ENCODE assay signal across 9 cellular contexts in genomic region chr18:49819768-49820662, GRCh38. TPM values are rescaled to one million over a fixed set of nuclear protein-coding genes. Genes with fewer than 3 reads are reported as not detected.
DNase-seq lines count a peak whose midpoint lies in the region; ATAC-seq and TF ChIP-seq lines count a peak whose summit lies in the region.
"Had no signal": no experiment of that assay in that cellular context is flagged by ENCODE, and none has a peak within 500 bp of the region (broad histone marks: within the 10 kb centered on the region; RNA-seq: fewer than 3 reads in every experiment).

No MANE protein-coding gene starts in this region.

- ATAC-seq in GM18511 (IDR thresholded peaks at IDR 0.05; ENCODE audit: unreplicated experiment) (peak; percentile 86), HG03342 (IDR thresholded peaks at IDR 0.05; ENCODE audit: unreplicated experiment) (peak; percentile 44), mucosa of descending colon (peak; percentile 45), foreskin keratinocyte (no peak), GM19328 (IDR thresholded peaks at IDR 0.05; ENCODE audit: unreplicated experiment) (no peak), HG03045 (IDR thresholded peaks at IDR 0.05; ENCODE audit: unreplicated experiment) (no peak)

- no peaks in the 10 kb centered on the region for H3K27me3 ChIP-seq in foreskin keratinocyte

- H3K9me3 Mint-ChIP-seq in activated CD4-positive, alpha-beta T cell treated with anti-CD3 and anti-CD28 coated beads, Interleukin-2, amount 10 ng/mL, durations not matched to agents 24 days and 14 days = no peaks in the 10 kb centered on the region
- H3K9me3 Mint-ChIP-seq: neural crest cell had no signal

- intact Hi-C loops in activated CD4-positive, alpha-beta T cell treated with anti-CD3 and anti-CD28 coated beads, Interleukin-2, amount 10 ng/mL, durations not matched to agents 24 days and 14 days (cut with micrococcal nuclease) = loop anchor here (1.0 kb wide), 1 partner anchor 8 kb away; no protein-coding TSS in a partner anchor
- intact Hi-C loops in mucosa of descending colon (cut with DNase I, micrococcal nuclease) = no loop called here

- peak overlapping the region; percentile 60 for H3K4me3 Mint-ChIP-seq in activated CD4-positive, alpha-beta T cell treated with anti-CD3 and anti-CD28 coated beads, Interleukin-2, amount 10 ng/mL, durations not matched to agents 24 days and 14 days
- H3K4me3 Mint-ChIP-seq: neural crest cell had no signal

- no peaks in the 10 kb centered on the region for H3K27me3 Mint-ChIP-seq in activated CD4-positive, alpha-beta T cell treated with anti-CD3 and anti-CD28 coated beads, Interleukin-2, amount 10 ng/mL, durations not matched to agents 24 days and 14 days

- H3K27ac Mint-ChIP-seq in activated CD4-positive, alpha-beta T cell treated with anti-CD3 and anti-CD28 coated beads, Interleukin-2, amount 10 ng/mL, durations not matched to agents 24 days and 14 days = peak overlapping the region; percentile 92

- no peaks in the 10 kb centered on the region for H3K9me3 ChIP-seq in mucosa of descending colon

- peaks cover 56% of the 10 kb centered on the region for H3K4me1 Mint-ChIP-seq in activated CD4-positive, alpha-beta T cell treated with anti-CD3 and anti-CD28 coated beads, Interleukin-2, amount 10 ng/mL, durations not matched to agents 24 days and 14 days

- H3K27ac ChIP-seq in foreskin keratinocyte = no peak overlapping the region

- TF ChIP-seq CTCF in mucosa of descending colon (IDR thresholded peaks at IDR 0.05) = no peak
- no peak for TF ChIP-seq CTCF in foreskin keratinocyte (conservative IDR thresholded peaks at IDR 0.05)

- no peak overlapping the region for H3K4me3 ChIP-seq in mucosa of descending colon

- peak; percentile 87 for DNase-seq in activated CD4-positive, alpha-beta T cell treated with anti-CD3 and anti-CD28 coated beads, Interleukin-2, amount 10 ng/mL, durations not matched to agents 24 days and 14 days
- DNase-seq in mucosa of descending colon (peak in 1 of 3 donors; percentile 47), foreskin keratinocyte (no peak), NCI-H187 treated with DMSO at 0.1 percent for 48 hours (lab: John Stamatoyannopoulos, UW) (no peak)

- H3K36me3 ChIP-seq in mucosa of descending colon (ENCODE audit: low read depth) = no peaks in the 10 kb centered on the region

- peaks cover 19% of the 10 kb centered on the region for H3K4me1 ChIP-seq in mucosa of descending colon (ENCODE audit: low read depth)
- H3K4me1 ChIP-seq in foreskin keratinocyte = peaks cover 3% of the 10 kb centered on the region

- H3K36me3 Mint-ChIP-seq in activated CD4-positive, alpha-beta T cell treated with anti-CD3 and anti-CD28 coated beads, Interleukin-2, amount 10 ng/mL, durations not matched to agents 24 days and 14 days (ENCODE audit: low read depth) = peaks cover 28% of the 10 kb centered on the region

RNA-seq across cellular contexts. Expression of gene ACAA2, which starts 6.7 kb away (rescaled TPM):
- 69.7 and 72.1 TPM in 2 replicates for total RNA-seq in activated CD4-positive, alpha-beta T cell treated with anti-CD3 and anti-CD28 coated beads, Interleukin-2, amount 10 ng/mL, durations not matched to agents 24 days and 14 days
- 100 to 1,000 TPM; 148 to 332 (median 281) TPM for total RNA-seq in mucosa of descending colon
- 12.0 and 15.4 TPM in 2 replicates for total RNA-seq in foreskin keratinocyte
- polyA plus RNA-seq in foreskin keratinocyte = 9.5 and 15.3 TPM in 2 replicates

Comparison
In these comparisons a context has a peak if more than half of its experiments do, and no peak if none do; other contexts are left out.
1. ATAC-seq: peak in GM18511 (single experiment), HG03342 (single experiment) and mucosa of descending colon (single experiment); none in foreskin keratinocyte (single experiment), GM19328 (single experiment) and HG03045 (single experiment).